ENCODE assay signal across 6 cellular contexts in the genomic region with DNA sequence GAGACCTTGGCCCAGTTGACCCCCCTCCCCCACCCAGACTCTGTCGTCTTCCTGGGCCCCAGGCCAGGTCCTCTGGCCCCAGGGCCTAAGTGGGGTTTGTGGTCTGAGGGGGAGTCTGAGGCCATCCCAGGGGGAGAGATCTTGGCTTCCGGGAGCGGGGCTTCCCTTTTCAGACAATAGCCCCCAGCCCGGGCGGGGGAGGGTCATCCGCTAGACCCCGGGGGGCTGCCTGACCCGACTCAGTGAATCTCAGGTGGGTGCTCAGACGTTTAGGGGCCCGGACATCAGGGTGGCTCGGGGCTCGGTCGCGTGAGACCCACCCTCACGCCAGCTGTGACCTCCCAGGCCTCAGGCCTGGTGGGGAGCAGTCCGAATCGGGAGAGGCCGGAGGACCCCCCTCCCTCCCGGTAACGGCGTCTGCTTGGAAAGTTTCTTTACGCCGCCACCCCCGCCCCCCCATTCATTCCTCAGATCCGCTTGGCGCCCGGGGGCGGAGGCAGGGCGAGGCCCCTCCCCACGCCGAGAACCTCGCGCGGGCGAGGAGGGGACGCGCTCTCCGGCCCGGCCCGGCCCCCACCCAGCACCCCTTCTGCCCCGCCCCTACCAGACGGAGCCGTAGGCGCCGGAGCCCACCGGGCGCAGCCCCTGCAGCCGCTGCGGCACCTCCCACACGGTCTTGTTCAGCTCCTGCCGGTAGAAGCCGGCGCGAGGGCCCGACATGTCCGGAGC. TPM values are rescaled to one million over a fixed set of nuclear protein-coding genes. Genes with fewer than 3 reads are reported as not detected.
DNase-seq lines count a peak whose midpoint lies in the region; ATAC-seq and TF ChIP-seq lines count a peak whose summit lies in the region.

No MANE protein-coding gene starts in this region.

- H3K4me1 ChIP-seq in SJSA1 (replicated peaks) (peaks cover 14% of the 10 kb centered on the region), ectodermal cell (ENCODE audit: control insufficient read depth, insufficient read depth, low read length) (peaks cover 35% of the 10 kb centered on the region)

- in situ Hi-C loops in GM13977 (cut with MboI; ENCODE audit: low pct_unique_long_range_greater_than_20kb, low sequenced_read_pairs, unreplicated experiment): loop anchor here (10.0 kb wide), 1 partner anchor 55 kb away; the partner anchor contains the start of gene DENND6B

- DNase-seq in GM13977 (ENCODE audit: low spot score) (peak; percentile 86), SJSA1 (ENCODE audit: low read depth in 1 of 2, low spot score in 2 of 2) (no peak), NCI-H2081 treated with DMSO at 0.1 percent for 48 hours (lab: John Stamatoyannopoulos, UW) (no peak)

- no peak overlapping the region for H3K27ac ChIP-seq in SJSA1
- no peak overlapping the region for H3K27ac ChIP-seq in ectodermal cell (ENCODE audit: insufficient read depth, low read depth, low read length, poor library complexity, severe bottlenecking)
- H3K27ac ChIP-seq in skin epidermis: peak overlapping the region in 17 of 21 experiments; percentile 33 to 81 (median 64)

- H3K4me3 ChIP-seq in SJSA1 (peak overlapping the region; percentile 33), ectodermal cell (ENCODE audit: insufficient read depth, low read depth, low read length) (peak overlapping the region; percentile 31), skin epidermis (peak overlapping the region; percentile 37 to 58 (median 49))

- H3K36me3 ChIP-seq in SJSA1: peaks cover 4% of the 10 kb centered on the region
- no peaks in the 10 kb centered on the region for H3K36me3 ChIP-seq in ectodermal cell (ENCODE audit: control insufficient read depth, insufficient read depth, low read length)

- H3K27me3 ChIP-seq in SJSA1 (replicated peaks): peaks cover 32% of the 10 kb centered on the region
- peaks cover 60% of the 10 kb centered on the region for H3K27me3 ChIP-seq in ectodermal cell (ENCODE audit: control insufficient read depth, insufficient read depth, low read length, poor library complexity, severe bottlenecking)

- no peak for ATAC-seq in HG02610 (IDR thresholded peaks at IDR 0.05; ENCODE audit: unreplicated experiment)

- H3K9me3 ChIP-seq in SJSA1 (replicated peaks) (peaks cover 9% of the 10 kb centered on the region), ectodermal cell (ENCODE audit: control insufficient read depth, low read length) (no peaks in the 10 kb centered on the region)

- TF ChIP-seq CTCF in GM13977 (IDR thresholded peaks at IDR 0.05; ENCODE audit: extremely low read depth, insufficient read depth, missing control alignments): no peak

- WGBS in ectodermal cell, 2 experiments: 7 to 8% methylated on average over 56 of the region's 56 CpGs

RNA-seq across cellular contexts. Expression of gene MAPK11, which starts 0.4 kb away (rescaled TPM):
- 1.3 and 2.2 TPM in 2 replicates for total RNA-seq in SJSA1 (2014; rRNA removed; shearing (Covaris generic))
- 2.2 TPM for polyA plus RNA-seq in ectodermal cell (2013, experiment 1 of 4)
- polyA plus RNA-seq in ectodermal cell (2013, experiment 2 of 4): 2.1 TPM
- polyA plus RNA-seq in ectodermal cell (2013, experiment 3 of 4): 2.6 TPM
- 3.1 TPM for polyA plus RNA-seq in ectodermal cell (2013, experiment 4 of 4)

RNA-seq across cellular contexts. Expression of gene MAPK12, which starts 8.3 kb away (rescaled TPM):
- total RNA-seq in SJSA1 (2014; rRNA removed; shearing (Covaris generic)): 1.9 and 4.8 TPM in 2 replicates
- 27.0 TPM for polyA plus RNA-seq in ectodermal cell (2013, experiment 1 of 4)
- polyA plus RNA-seq in ectodermal cell (2013, experiment 2 of 4): 28.0 TPM
- polyA plus RNA-seq in ectodermal cell (2013, experiment 3 of 4): 22.2 TPM
- polyA plus RNA-seq in ectodermal cell (2013, experiment 4 of 4): 21.6 TPM

RNA-seq across cellular contexts. Expression of gene HDAC10, which starts 18.7 kb away (rescaled TPM):
- 15.4 and 30.4 TPM in 2 replicates for total RNA-seq in SJSA1 (2014; rRNA removed; shearing (Covaris generic))
- 28.3 TPM for polyA plus RNA-seq in ectodermal cell (2013, experiment 1 of 4)
- polyA plus RNA-seq in ectodermal cell (2013, experiment 2 of 4): 30.2 TPM
- 24.7 TPM for polyA plus RNA-seq in ectodermal cell (2013, experiment 3 of 4)
- polyA plus RNA-seq in ectodermal cell (2013, experiment 4 of 4): 27.3 TPM

RNA-seq across cellular contexts. Expression of gene TUBGCP6, which starts 24.9 kb away (rescaled TPM):
- 17.4 and 25.0 TPM in 2 replicates for total RNA-seq in SJSA1 (2014; rRNA removed; shearing (Covaris generic))
- polyA plus RNA-seq in ectodermal cell (2013, experiment 1 of 4): 39.1 TPM
- 44.9 TPM for polyA plus RNA-seq in ectodermal cell (2013, experiment 2 of 4)
- polyA plus RNA-seq in ectodermal cell (2013, experiment 3 of 4): 35.3 TPM
- polyA plus RNA-seq in ectodermal cell (2013, experiment 4 of 4): 37.4 TPM

RNA-seq across cellular contexts. Expression of gene PLXNB2, which starts 37.7 kb away (rescaled TPM):
- 45.9 and 61.7 TPM in 2 replicates for total RNA-seq in SJSA1 (2014; rRNA removed; shearing (Covaris generic))
- polyA plus RNA-seq in ectodermal cell (2013, experiment 1 of 4): 127 TPM
- 139 TPM for polyA plus RNA-seq in ectodermal cell (2013, experiment 2 of 4)
- 102 TPM for polyA plus RNA-seq in ectodermal cell (2013, experiment 3 of 4)
- polyA plus RNA-seq in ectodermal cell (2013, experiment 4 of 4): 101 TPM

Comparison
In these comparisons a context has a peak if more than half of its experiments do, and no peak if none do; other contexts are left out.
1. H3K27ac ChIP-seq: peak in skin epidermis (17 of 21); none in SJSA1 (single experiment) and ectodermal cell (single experiment).
2. Peak in every context shown above with its lines, with median percentiles within 50 percentile points of each other: H3K4me3 ChIP-seq.